In genomic region chr5:102080288-102080687, GRCh38 we compare ENCODE assay signal across 1 cellular context.
TF ChIP-seq lines count a peak whose summit lies in the region.

No MANE protein-coding gene starts in this region.

TF ChIP-seq in HepG2, 621 proteins besides CTCF, POLR2A, EP300 and RAD21 (continued from another document):
- TF ChIP-seq NFKBIZ (CRISPR knock-in tag; IDR thresholded peaks at IDR 0.05) (no peak), HIC2 (CRISPR knock-in tag; IDR thresholded peaks at IDR 0.05; ENCODE audit: low read depth) (no peak), THAP11 (CRISPR knock-in tag; IDR thresholded peaks at IDR 0.05) (0 out of 2 replicates have a peak, but pooled peaks have one; percentile 14), EZH2 (conservative IDR thresholded peaks at IDR 0.05; ENCODE audit: low read depth, low read length) (no peak), LCORL (IDR thresholded peaks at IDR 0.05) (no peak), LCORL (CRISPR knock-in tag; IDR thresholded peaks at IDR 0.05) (0 out of 2 replicates have a peak, but pooled peaks have one; percentile 39), ZNF567 (CRISPR knock-in tag; IDR thresholded peaks at IDR 0.05; ENCODE audit: borderline replicate concordance) (no peak), TBX3 (IDR thresholded peaks at IDR 0.05; ENCODE audit: borderline replicate concordance) (0 out of 2 replicates have a peak, but pooled peaks have one; percentile 10), GFI1 (CRISPR knock-in tag; IDR thresholded peaks at IDR 0.05; ENCODE audit: borderline replicate concordance) (peak; percentile 21; the same call in 1 of the 2 replicates), FLYWCH1 (CRISPR knock-in tag; IDR thresholded peaks at IDR 0.05) (no peak)
